In the genomic region with DNA sequence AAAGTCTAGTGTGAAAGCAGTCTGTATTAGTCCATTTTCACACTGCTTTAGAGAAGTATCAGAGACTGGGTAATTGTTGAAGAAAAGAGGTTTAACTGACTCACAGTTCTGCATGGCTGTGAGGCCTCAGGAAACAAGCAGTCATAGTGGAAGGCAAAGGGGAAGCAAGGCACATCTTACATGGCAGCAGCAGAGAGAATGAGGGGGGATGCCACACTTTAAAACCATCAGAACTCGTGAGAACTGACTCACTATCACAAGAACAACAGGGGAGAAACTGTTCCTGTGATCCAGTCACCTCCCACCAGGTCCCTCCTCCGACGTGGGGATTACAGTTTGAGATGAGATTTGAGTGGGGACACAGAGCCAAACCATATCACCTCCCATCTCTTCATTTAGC, we compare ENCODE assay signal across 1 cellular context.
TF ChIP-seq lines count a peak whose summit lies in the region.

No MANE protein-coding gene starts in this region.

TF ChIP-seq in GM12891, 5 proteins besides CTCF, POLR2A, EP300 and RAD21:
- TF ChIP-seq POU2F2 (IDR thresholded peaks at IDR 0.05; ENCODE audit: low read depth, low read length) (no peak), PAX5 (IDR thresholded peaks at IDR 0.05; ENCODE audit: insufficient read depth, low read length, severe bottlenecking) (no peak), TAF1 (IDR thresholded peaks at IDR 0.05; ENCODE audit: low read depth, low read length) (no peak), POLR2AphosphoS5 (IDR thresholded peaks at IDR 0.05; ENCODE audit: low read depth, low read length) (no peak), SPI1 (IDR thresholded peaks at IDR 0.05; ENCODE audit: low read depth, low read length) (no peak)
